ENCODE assay signal across 9 cellular contexts in genomic region chr12:52741378-52742195, GRCh38. TPM values are rescaled to one million over a fixed set of nuclear protein-coding genes. Genes with fewer than 3 reads are reported as not detected.
DNase-seq lines count a peak whose midpoint lies in the region; ATAC-seq, FAIRE-seq and TF ChIP-seq lines count a peak whose summit lies in the region.
"Had no signal": no experiment of that assay in that cellular context is flagged by ENCODE, and none has a peak within 500 bp of the region (broad histone marks: within the 10 kb centered on the region; RNA-seq: fewer than 3 reads in every experiment).

No MANE protein-coding gene starts in this region.

- peaks cover 5 to 11% of the 10 kb centered on the region in 2 donors for H3K27me3 Mint-ChIP-seq in T-cell

- H3K27ac ChIP-seq in HepG2 (ENCODE audit: extremely low read length, insufficient read depth, low read length), result no peak overlapping the region
- H3K27ac ChIP-seq: skin epidermis had no signal

- in situ Hi-C loops in astrocyte of the cerebellum (cut with HindIII; ENCODE audit: low sequenced_read_pairs) (no loop called here), HepG2 (cut with HindIII; ENCODE audit: extremely low pct_ligation_motif_present, low pct_unique_long_range_greater_than_20kb) (no loop called here)

- ATAC-seq in T-cell (replicated peaks in 1 of 4) (peak; percentile 34 to 59 (median 52)), HepG2 (peak; percentile 51), GM21723 (IDR thresholded peaks at IDR 0.05; ENCODE audit: unreplicated experiment) (no peak), HG03342 (IDR thresholded peaks at IDR 0.05; ENCODE audit: unreplicated experiment) (no peak)

- H3K4me1 ChIP-seq in HepG2 (ENCODE audit: insufficient read depth, low read length), result no peaks in the 10 kb centered on the region

- no peaks in the 10 kb centered on the region for H3K4me1 Mint-ChIP-seq in T-cell

- POLR2A ChIA-PET in HEK293T (lab: Yijun Ruan, JAX), result no interaction called here
- POLR2A ChIA-PET in T-cell (lab: Charles Lee), result no interaction called here
- POLR2A ChIA-PET in HepG2 (lab: Yijun Ruan, JAX), result no interaction called here

- CTCF ChIA-PET in HEK293T (lab: Yijun Ruan, JAX), result no interaction called here
- CTCF ChIA-PET in T-cell (lab: Charles Lee), result no interaction called here
- CTCF ChIA-PET in HepG2 (lab: Yijun Ruan, JAX; ENCODE audit: low intra/inter-chr PET ratio, low total read pairs), result no interaction called here

- no peak overlapping the region for H2AFZ ChIP-seq in HepG2 (ENCODE audit: low read length)

- H3K27me3 ChIP-seq in HepG2 (ENCODE audit: control insufficient read depth in 1 of 2, insufficient read depth in 2 of 2, low read length in 2 of 2), result peaks cover 0 to 3% of the 10 kb centered on the region in 2 experiments; a peak in 1 of 5 replicates

- no peak for TF ChIP-seq RAD21 in HepG2 (CRISPR knock-in tag; IDR thresholded peaks at IDR 0.05)

- H3K4me3 ChIP-seq in astrocyte of the cerebellum (ENCODE audit: low read depth, low read length) (no peak overlapping the region), HepG2 (replicated peaks in 1 of 3; ENCODE audit: insufficient read depth in 1 of 3, low read depth in 2 of 3, low read length in 3 of 3) (no peak overlapping the region)
- H3K4me3 ChIP-seq: skin epidermis had no signal

- no peak overlapping the region for H3K27ac Mint-ChIP-seq in T-cell

- WGBS in HepG2 (ENCODE audit: low lambda C conversion rate), result 3% methylated on average over 9 of the region's 16 CpGs

- TF ChIP-seq CTCF in astrocyte of the cerebellum (IDR thresholded peaks at IDR 0.05; ENCODE audit: low read depth, low read length, missing control alignments), result no peak
- TF ChIP-seq CTCF in HepG2 (CRISPR knock-in tag; IDR thresholded peaks at IDR 0.05), result no peak

- H3K79me2 ChIP-seq in HepG2 (ENCODE audit: insufficient read depth, low read length), result no peaks in the 10 kb centered on the region

- no peak overlapping the region for H3K9ac ChIP-seq in HepG2 (ENCODE audit: insufficient read depth, low read depth, low read length)

- no peaks in the 10 kb centered on the region for H3K9me3 ChIP-seq in HepG2 (ENCODE audit: low read length)

- H3K9me3 Mint-ChIP-seq in T-cell, result no peaks in the 10 kb centered on the region

- DNase-seq in HEK293T (ENCODE audit: extremely low spot score) (peak; percentile 72), T-cell (peak in 32 of 34 experiments; percentile 4 to 73 (median 40)), astrocyte of the cerebellum (ENCODE audit: low read depth) (peak; percentile 39), HepG2 (ENCODE audit: low spot score) (peak; percentile 24), middle frontal gyrus (ENCODE audit: extremely low spot score, low spot score) (no peak)
- peak; percentile 17 to 42 for DNase-seq in stimulated activated CD8-positive, alpha-beta memory T cell treated with anti-CD3 and anti-CD28 coated beads, Interleukin-4, amount 100 ng/mL, for 4 hours (ENCODE audit: low read depth in 2 of 2, low spot score in 1 of 2)

- no peaks in the 10 kb centered on the region for H3K36me3 Mint-ChIP-seq in T-cell

- no TSS peak for BruUV-seq in HepG2 (replicated peaks; lab: Mats Ljungman, UMichigan)

- H3K4me3 Mint-ChIP-seq in T-cell, result no peak overlapping the region

- H3K4me2 ChIP-seq in HepG2 (ENCODE audit: low read depth, low read length), result no peak overlapping the region

- TF ChIP-seq POLR2A in HepG2 (IDR thresholded peaks at IDR 0.05; ENCODE audit: insufficient read depth in 1 of 2, low read depth in 2 of 2, low read length in 2 of 2), result no peak

- H3K36me3 ChIP-seq in HepG2 (replicated peaks in 1 of 2; ENCODE audit: control insufficient read depth in 1 of 2, insufficient read depth in 2 of 2, low read length in 2 of 2), result no peaks in the 10 kb centered on the region

- TF ChIP-seq EP300 in HepG2 (IDR thresholded peaks at IDR 0.05; ENCODE audit: low read depth in 2 of 2, low read length in 2 of 2) (no peak), HepG2 (CRISPR knock-in tag; IDR thresholded peaks at IDR 0.05; ENCODE audit: borderline replicate concordance) (no peak)

- peak; percentile 48 for FAIRE-seq in HepG2 (lab: Jason Lieb, UNC)

- no peaks in the 10 kb centered on the region; the same call in 1 of the 2 replicates for H4K20me1 ChIP-seq in HepG2 (ENCODE audit: insufficient read depth, low read length)

- intact Hi-C loops in HepG2 (cut with micrococcal nuclease; ENCODE audit: unreplicated experiment), result no loop called here

TF ChIP-seq in HEK293T, 16 proteins besides CTCF, POLR2A, EP300 and RAD21 (continues in another document):
- no peak for TF ChIP-seq FOXM1 (IDR thresholded peaks at IDR 0.05; ENCODE audit: borderline replicate concordance)

TF ChIP-seq in HepG2, 621 proteins besides CTCF, POLR2A, EP300 and RAD21 (continues in another document):
- TF ChIP-seq ZNF124 (CRISPR knock-in tag; IDR thresholded peaks at IDR 0.05), result no peak

RNA-seq across cellular contexts. Expression of gene KRT76, which starts 35.6 kb away (rescaled TPM):
- not detected for total RNA-seq in T-cell
- not detected in 2 replicates for total RNA-seq in HepG2 (2016; rRNA removed; fragmentation: Illumina TruSeq; extraction: Trizol)
- not detected in 2 replicates for total RNA-seq in HepG2 (2016; cell fraction: cytosol; rRNA removed; fragmentation: Illumina TruSeq; extraction: Trizol; ENCODE audit: low read depth)
- total RNA-seq in HepG2 (2016; cell fraction: insoluble cytoplasmic fraction; rRNA removed; fragmentation: Illumina TruSeq; extraction: Trizol), result not detected in 2 replicates
- not detected in 2 replicates for total RNA-seq in HepG2 (2016; cell fraction: membrane; rRNA removed; fragmentation: Illumina TruSeq; extraction: Trizol)
- total RNA-seq in HepG2 (2016; cell fraction: nucleus; rRNA removed; fragmentation: Illumina TruSeq; extraction: Trizol), result not detected in 2 replicates
- not detected in 2 replicates for polyA plus RNA-seq in HepG2 (2011; rRNA removed)
- not detected in 2 replicates for polyA plus RNA-seq in HepG2 (2011; cell fraction: cytosol; rRNA removed)
- polyA plus RNA-seq in HepG2 (2011; cell fraction: nucleus; rRNA removed), result not detected in 2 replicates
- polyA plus RNA-seq in HepG2 (2012), result not detected in 2 replicates
- polyA plus RNA-seq in HepG2 (2016; cell fraction: cytosol; fragmentation: Illumina TruSeq; extraction: Trizol; ENCODE audit: low read depth), result not detected in 2 replicates
- polyA plus RNA-seq in HepG2 (2016; cell fraction: insoluble cytoplasmic fraction; fragmentation: Illumina TruSeq; extraction: Trizol; ENCODE audit: low read depth), result not detected in 2 replicates
- polyA plus RNA-seq in HepG2 (2016; cell fraction: membrane; fragmentation: Illumina TruSeq; extraction: Trizol; ENCODE audit: low read depth), result not detected in 2 replicates
- not detected in 2 replicates for polyA plus RNA-seq in HepG2 (2016; cell fraction: nucleus; fragmentation: Illumina TruSeq; extraction: Trizol; ENCODE audit: insufficient read depth, low read depth)
- polyA minus RNA-seq in HepG2 (2011; rRNA and poly(A)+ RNA removed; ENCODE audit: low replicate concordance), result not detected in 2 replicates
- not detected in 2 replicates for polyA minus RNA-seq in HepG2 (2011; cell fraction: cytosol; rRNA and poly(A)+ RNA removed)
- polyA minus RNA-seq in HepG2 (2011; cell fraction: nucleus; rRNA and poly(A)+ RNA removed), result not detected in 2 replicates

RNA-seq across cellular contexts. Expression of gene KRT77, which starts 38.3 kb away (rescaled TPM):
- not detected for total RNA-seq in T-cell
- not detected in 2 replicates for total RNA-seq in HepG2 (2016; rRNA removed; fragmentation: Illumina TruSeq; extraction: Trizol)
- total RNA-seq in HepG2 (2016; cell fraction: cytosol; rRNA removed; fragmentation: Illumina TruSeq; extraction: Trizol; ENCODE audit: low read depth), result not detected in 2 replicates
- not detected in 2 replicates for total RNA-seq in HepG2 (2016; cell fraction: insoluble cytoplasmic fraction; rRNA removed; fragmentation: Illumina TruSeq; extraction: Trizol)
- not detected in 2 replicates for total RNA-seq in HepG2 (2016; cell fraction: membrane; rRNA removed; fragmentation: Illumina TruSeq; extraction: Trizol)
- not detected in 2 replicates for total RNA-seq in HepG2 (2016; cell fraction: nucleus; rRNA removed; fragmentation: Illumina TruSeq; extraction: Trizol)
- not detected in 2 replicates for polyA plus RNA-seq in HepG2 (2011; rRNA removed)
- not detected in 2 replicates for polyA plus RNA-seq in HepG2 (2011; cell fraction: cytosol; rRNA removed)
- polyA plus RNA-seq in HepG2 (2011; cell fraction: nucleus; rRNA removed), result not detected in 2 replicates
- not detected in 2 replicates for polyA plus RNA-seq in HepG2 (2012)
- not detected in 2 replicates for polyA plus RNA-seq in HepG2 (2016; cell fraction: cytosol; fragmentation: Illumina TruSeq; extraction: Trizol; ENCODE audit: low read depth)
- not detected in 2 replicates for polyA plus RNA-seq in HepG2 (2016; cell fraction: insoluble cytoplasmic fraction; fragmentation: Illumina TruSeq; extraction: Trizol; ENCODE audit: low read depth)
- polyA plus RNA-seq in HepG2 (2016; cell fraction: membrane; fragmentation: Illumina TruSeq; extraction: Trizol; ENCODE audit: low read depth), result not detected in 2 replicates
- polyA plus RNA-seq in HepG2 (2016; cell fraction: nucleus; fragmentation: Illumina TruSeq; extraction: Trizol; ENCODE audit: insufficient read depth, low read depth), result not detected in 2 replicates
- not detected in 2 replicates for polyA minus RNA-seq in HepG2 (2011; rRNA and poly(A)+ RNA removed; ENCODE audit: low replicate concordance)
- polyA minus RNA-seq in HepG2 (2011; cell fraction: cytosol; rRNA and poly(A)+ RNA removed), result not detected in 2 replicates
- polyA minus RNA-seq in HepG2 (2011; cell fraction: nucleus; rRNA and poly(A)+ RNA removed), result not detected in 2 replicates

RNA-seq across cellular contexts. Expression of gene KRT3, which starts 54.3 kb away (rescaled TPM):
- total RNA-seq in T-cell (not detected), HepG2 (2016; rRNA removed; fragmentation: Illumina TruSeq; extraction: Trizol) (not detected in 2 replicates)
- total RNA-seq in HepG2 (2016; cell fraction: cytosol; rRNA removed; fragmentation: Illumina TruSeq; extraction: Trizol; ENCODE audit: low read depth), result not detected in 2 replicates
- total RNA-seq in HepG2 (2016; cell fraction: insoluble cytoplasmic fraction; rRNA removed; fragmentation: Illumina TruSeq; extraction: Trizol), result not detected in 2 replicates
- not detected in 2 replicates for total RNA-seq in HepG2 (2016; cell fraction: membrane; rRNA removed; fragmentation: Illumina TruSeq; extraction: Trizol)
- total RNA-seq in HepG2 (2016; cell fraction: nucleus; rRNA removed; fragmentation: Illumina TruSeq; extraction: Trizol), result not detected in 2 replicates
- polyA plus RNA-seq in HepG2 (2011; rRNA removed), result not detected in 2 replicates
- not detected in 2 replicates for polyA plus RNA-seq in HepG2 (2011; cell fraction: cytosol; rRNA removed)
- polyA plus RNA-seq in HepG2 (2011; cell fraction: nucleus; rRNA removed), result not detected in 2 replicates
- not detected in 2 replicates for polyA plus RNA-seq in HepG2 (2012)
- not detected in 2 replicates for polyA plus RNA-seq in HepG2 (2016; cell fraction: cytosol; fragmentation: Illumina TruSeq; extraction: Trizol; ENCODE audit: low read depth)
- polyA plus RNA-seq in HepG2 (2016; cell fraction: insoluble cytoplasmic fraction; fragmentation: Illumina TruSeq; extraction: Trizol; ENCODE audit: low read depth), result not detected in 2 replicates
- polyA plus RNA-seq in HepG2 (2016; cell fraction: membrane; fragmentation: Illumina TruSeq; extraction: Trizol; ENCODE audit: low read depth), result not detected in 2 replicates
- not detected in 2 replicates for polyA plus RNA-seq in HepG2 (2016; cell fraction: nucleus; fragmentation: Illumina TruSeq; extraction: Trizol; ENCODE audit: insufficient read depth, low read depth)
- not detected in 2 replicates for polyA minus RNA-seq in HepG2 (2011; rRNA and poly(A)+ RNA removed; ENCODE audit: low replicate concordance)
- not detected in 2 replicates for polyA minus RNA-seq in HepG2 (2011; cell fraction: cytosol; rRNA and poly(A)+ RNA removed)
- not detected in 2 replicates for polyA minus RNA-seq in HepG2 (2011; cell fraction: nucleus; rRNA and poly(A)+ RNA removed)

Comparison
In these comparisons a context has a peak if more than half of its experiments do, and no peak if none do; other contexts are left out.
1. ATAC-seq: peak in T-cell (4 of 4) and HepG2 (single experiment); none in GM21723 (single experiment) and HG03342 (single experiment).